ENCODE assay signal across 8 cellular contexts in genomic region chr20:53916173-53916512, GRCh38.
A peak's percentile ranks its signal among the peaks of the same experiment; 100 is the strongest.
DNase-seq lines count a peak whose midpoint lies in the region; ATAC-seq, FAIRE-seq and TF ChIP-seq lines count a peak whose summit lies in the region.

No MANE protein-coding gene starts in this region.

- no peak for DNase-seq in H1 (ENCODE audit: low read depth in 1 of 2, low spot score in 2 of 2)
- DNase-seq in germinal center (ENCODE audit: low spot score): no peak
- DNase-seq in NCI-H187 (lab: John Stamatoyannopoulos, UW): no peak
- DNase-seq in G401 (ENCODE audit: low spot score): no peak

- H3K79me1 ChIP-seq in H1 (ENCODE audit: low read depth, low read length): no peaks in the 10 kb centered on the region

- no peak for TF ChIP-seq RAD21 in H1 (IDR thresholded peaks at IDR 0.05 in 1 of 2, conservative IDR thresholded peaks at IDR 0.05 in 1 of 2; ENCODE audit: low read depth in 2 of 2, low read length in 2 of 2)

- H3K56ac ChIP-seq in H1 (replicated peaks; ENCODE audit: insufficient read length, low read depth, low read length): no peak overlapping the region

- CTCF ChIA-PET in H1 (lab: Charles Lee; ENCODE audit: partially characterized antibody): interaction anchor here (0.6 to 6.5 kb wide), 49 partner anchors 9 to 480 kb away, joined by 3 to 102 read pairs (median 5); no protein-coding TSS in a partner anchor

- H3K18ac ChIP-seq in H1 (ENCODE audit: extremely low read depth, low read length): no peak overlapping the region

- H3K4me1 ChIP-seq in OCI-LY1 (ENCODE audit: insufficient read depth, low read length, severe bottlenecking) (peaks cover 78% of the 10 kb centered on the region), H1 (replicated peaks in 1 of 4; ENCODE audit: control insufficient read depth in 3 of 4, insufficient read depth in 4 of 4, low read length in 3 of 4) (peaks cover 8 to 21% (median 21%) of the 10 kb centered on the region in 4 experiments; a peak in 6 of 7 replicates), neuron (ENCODE audit: insufficient read depth, low read length) (peaks cover 27% of the 10 kb centered on the region)

- H3K9me2 ChIP-seq in OCI-LY1 (ENCODE audit: low read depth, low read length): no peaks in the 10 kb centered on the region

- POLR2A ChIA-PET in H1 (lab: Charles Lee; ENCODE audit: partially characterized antibody): interaction anchor here (0.6 to 2.5 kb wide), 13 partner anchors 17 to 754 kb away, joined by 3 to 20 read pairs (median 4); no protein-coding TSS in a partner anchor

- H3K4ac ChIP-seq in H1 (replicated peaks; ENCODE audit: insufficient read length, low read depth, low read length): no peak overlapping the region

- no peak overlapping the region for H3K14ac ChIP-seq in H1 (ENCODE audit: insufficient read length)

- H3K79me2 ChIP-seq in OCI-LY1 (ENCODE audit: insufficient read depth, low read length): no peaks in the 10 kb centered on the region
- no peaks in the 10 kb centered on the region for H3K79me2 ChIP-seq in H1 (ENCODE audit: control insufficient read depth in 1 of 2, insufficient read depth in 2 of 2, low read length in 2 of 2)

- H2BK15ac ChIP-seq in H1 (ENCODE audit: low read length): no peak overlapping the region

- no peaks in the 10 kb centered on the region for H3K27me3 ChIP-seq in OCI-LY1 (ENCODE audit: insufficient read depth, low read length)
- no peaks in the 10 kb centered on the region for H3K27me3 ChIP-seq in H1 (replicated peaks in 1 of 4; ENCODE audit: control insufficient read depth in 3 of 4, extremely low read depth in 1 of 4, insufficient read depth in 3 of 4, low read length in 3 of 4)
- no peaks in the 10 kb centered on the region for H3K27me3 ChIP-seq in neuron (ENCODE audit: insufficient read depth, low read length)

- H2BK20ac ChIP-seq in H1 (ENCODE audit: low read length): no peak overlapping the region; the same call in 1 of the 2 replicates

- TF ChIP-seq POLR2A in H1 (IDR thresholded peaks at IDR 0.05; ENCODE audit: control extremely low read depth in 1 of 2, low read depth in 2 of 2, low read length in 2 of 2): no peak

- no peak for ATAC-seq in GM19452 (IDR thresholded peaks at IDR 0.05; ENCODE audit: unreplicated experiment)

- H3K36me3 ChIP-seq in OCI-LY1 (ENCODE audit: insufficient read depth, low read length): no peaks in the 10 kb centered on the region
- no peaks in the 10 kb centered on the region for H3K36me3 ChIP-seq in H1 (ENCODE audit: control insufficient read depth in 2 of 4, insufficient read depth in 4 of 4, low read length in 3 of 4)
- no peaks in the 10 kb centered on the region for H3K36me3 ChIP-seq in neuron (ENCODE audit: insufficient read depth, low read length)

- H2AFZ ChIP-seq in OCI-LY1 (ENCODE audit: low read length) (no peak overlapping the region), H1 (ENCODE audit: low read length) (0 out of 2 replicates have a peak overlapping the region, but pooled peaks have one; percentile 15), neuron (ENCODE audit: low read depth, low read length) (peak overlapping the region; percentile 88)

- H2AK5ac ChIP-seq in H1 (ENCODE audit: low read depth, low read length): 0 out of 2 replicates have a peak overlapping the region, but pooled peaks have one; percentile 55

- H3K4me3 ChIP-seq in OCI-LY1 (ENCODE audit: low read depth, low read length, poor library complexity, severe bottlenecking): peak overlapping the region; percentile 56
- peak overlapping the region in 2 of 4 experiments; percentile 66 to 70; a peak in 3 of 8 replicates for H3K4me3 ChIP-seq in H1 (ENCODE audit: extremely low read depth in 1 of 4, insufficient read depth in 2 of 4, low read depth in 3 of 4, low read length in 4 of 4)
- peak overlapping the region; percentile 69 for H3K4me3 ChIP-seq in neuron (ENCODE audit: low read length)

- peak overlapping the region; percentile 16; the same call in 1 of the 2 replicates for H2BK5ac ChIP-seq in H1 (ENCODE audit: low read depth, low read length)

- H4K20me1 ChIP-seq in OCI-LY1 (ENCODE audit: insufficient read depth, low read length): no peaks in the 10 kb centered on the region
- H4K20me1 ChIP-seq in H1 (replicated peaks in 1 of 2; ENCODE audit: control insufficient read depth in 1 of 2, insufficient read depth in 2 of 2, low read length in 2 of 2): no peaks in the 10 kb centered on the region

- peak overlapping the region; percentile 62 for H3K27ac ChIP-seq in C4-2B
- peak overlapping the region; percentile 93 for H3K27ac ChIP-seq in OCI-LY1 (ENCODE audit: low read depth, low read length, poor library complexity, severe bottlenecking)
- no peak overlapping the region for H3K27ac ChIP-seq in H1 (ENCODE audit: low read depth, low read length)

- no peak overlapping the region for H4K91ac ChIP-seq in H1 (replicated peaks; ENCODE audit: insufficient read length, low read length)

- H3K23ac ChIP-seq in H1 (ENCODE audit: insufficient read length): no peak overlapping the region

- H3K9ac ChIP-seq in OCI-LY1 (ENCODE audit: low read length): peak overlapping the region; percentile 72
- no peak overlapping the region for H3K9ac ChIP-seq in H1 (replicated peaks in 1 of 4; ENCODE audit: extremely low read depth in 1 of 4, low read depth in 3 of 4, low read length in 3 of 4)

- no peaks in the 10 kb centered on the region for H3F3A ChIP-seq in OCI-LY1 (ENCODE audit: insufficient read depth, low read length)

- TF ChIP-seq CTCF in C4-2B (conservative IDR thresholded peaks at IDR 0.05) (0 out of 2 replicates have a peak, but pooled peaks have one; percentile 62), OCI-LY1 (IDR thresholded peaks at IDR 0.05; ENCODE audit: low read length) (no peak), H1 (IDR thresholded peaks at IDR 0.05; ENCODE audit: control extremely low read depth in 1 of 3, insufficient read depth in 1 of 3, low read depth in 1 of 3, low read length in 3 of 3) (no peak)

- peak overlapping the region; percentile 74 for H3K4me2 ChIP-seq in OCI-LY1 (ENCODE audit: low read length)
- H3K4me2 ChIP-seq in H1 (ENCODE audit: insufficient read depth in 1 of 2, low read depth in 2 of 2, low read length in 2 of 2): peak overlapping the region; percentile 72 to 76; a peak in 3 of 4 replicates

- no peaks in the 10 kb centered on the region; the same call in 1 of the 2 replicates for H3K23me2 ChIP-seq in H1 (ENCODE audit: low read depth, low read length)

- H4K5ac ChIP-seq in H1 (ENCODE audit: insufficient read length, low read depth, low read length): no peak overlapping the region

- FAIRE-seq in H1 (lab: Jason Lieb, UNC): no peak

- H2BK120ac ChIP-seq in H1 (replicated peaks; ENCODE audit: low read depth, low read length): peak overlapping the region; percentile 3

- in situ Hi-C loops in G401 (cut with HindIII; ENCODE audit: low sequenced_read_pairs): no loop called here

- 57% methylated on average over 2 of the region's 2 CpGs; no CpG with 5 or more reads in 1 of the 2 experiments for WGBS in H1 (ENCODE audit: extremely low coverage in 1 of 2, insufficient coverage in 1 of 2, insufficient read length in 1 of 2, insufficient replicate concordance in 2 of 2, low coverage in 1 of 2, low lambda C conversion rate in 2 of 2, missing lambda C conversion rate in 1 of 2), 2 experiments

- peak overlapping the region; percentile 64; the same call in 1 of the 2 replicates for H2BK12ac ChIP-seq in H1 (ENCODE audit: low read depth, low read length)

- H3K9me3 ChIP-seq in OCI-LY1 (ENCODE audit: low read length): peaks cover 2% of the 10 kb centered on the region; the same call in 1 of the 2 replicates
- no peaks in the 10 kb centered on the region; a peak in 1 of 4 replicates for H3K9me3 ChIP-seq in H1 (ENCODE audit: insufficient read depth in 2 of 2, low read depth in 1 of 2, low read length in 1 of 2)
- no peaks in the 10 kb centered on the region for H3K9me3 ChIP-seq in neuron (ENCODE audit: low read length)

- no peak for TF ChIP-seq EP300 in H1 (IDR thresholded peaks at IDR 0.05; ENCODE audit: borderline replicate concordance in 1 of 2, low read depth in 2 of 2, low read length in 2 of 2)

- no peak overlapping the region for H4K8ac ChIP-seq in H1 (ENCODE audit: extremely low read depth, insufficient read depth, low read length)

TF ChIP-seq in H1, 55 proteins besides CTCF, POLR2A, EP300 and RAD21:
- TF ChIP-seq NANOG (IDR thresholded peaks at IDR 0.05; ENCODE audit: insufficient read depth, low read depth, low read length, poor library complexity, severe bottlenecking): no peak
- no peak for TF ChIP-seq KDM1A (IDR thresholded peaks at IDR 0.05; ENCODE audit: borderline replicate concordance, low read length)
